ENCODE assay signal across 12 cellular contexts in the genomic region with DNA sequence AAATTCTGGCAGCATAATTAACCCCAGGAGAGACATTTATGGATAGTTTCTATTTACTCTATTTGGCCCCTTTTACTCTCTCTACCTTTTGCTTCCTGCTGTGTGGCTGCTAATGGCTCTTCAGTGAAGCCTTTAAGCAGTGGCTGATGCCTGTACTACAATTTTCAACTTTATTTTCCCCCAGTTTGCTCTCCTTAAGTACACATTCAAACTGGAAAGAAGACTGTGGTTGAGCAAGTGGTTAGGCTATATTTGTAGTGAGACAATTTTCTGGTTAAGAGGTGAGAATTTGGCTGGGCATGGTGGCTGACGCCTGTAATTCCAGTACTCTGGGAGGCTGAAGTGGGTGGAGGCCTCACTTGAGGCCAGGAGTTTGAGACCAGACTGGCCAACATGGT. TPM values are rescaled to one million over a fixed set of nuclear protein-coding genes. Genes with fewer than 3 reads are reported as not detected.
DNase-seq lines count a peak whose midpoint lies in the region; TF ChIP-seq lines count a peak whose summit lies in the region.
"Had no signal": no experiment of that assay in that cellular context is flagged by ENCODE, and none has a peak within 500 bp of the region (broad histone marks: within the 10 kb centered on the region; RNA-seq: fewer than 3 reads in every experiment).

No MANE protein-coding gene starts in this region.

- TF ChIP-seq POLR2A in thyroid gland (IDR thresholded peaks at IDR 0.05), result no peak

- DNase-seq in activated naive CD4-positive, alpha-beta T cell treated with anti-CD3 and anti-CD28 coated beads, Interleukin-2, amount 50 U/mL, for 16 hours, result no peak
- DNase-seq in NCI-H2029 (lab: John Stamatoyannopoulos, UW) (peak; percentile 42), thyroid gland (no peak), NCI-H82 (lab: John Stamatoyannopoulos, UW) (no peak), middle frontal gyrus (ENCODE audit: extremely low spot score, low spot score) (no peak), NCI-H1436 (lab: John Stamatoyannopoulos, UW) (no peak)
- DNase-seq: KG1; midbrain; NK-92 treated with Interleukin-12 subunit alpha and Interleukin-12 subunit beta, amount 100 ng/mL, for 24 hours had no signal

- no peaks in the 10 kb centered on the region for H3K27me3 Mint-ChIP-seq in activated naive CD4-positive, alpha-beta T cell treated with anti-CD3 and anti-CD28 coated beads, Interleukin-2, amount 50 U/mL, for 24 hours
- H3K27me3 Mint-ChIP-seq in dendritic cell treated with granulocyte-macrophage colony-stimulating factor and Interleukin-4, amounts not matched to agents 40 ng/mL and 50 ng/mL, for 4 days, result no peaks in the 10 kb centered on the region

- WGBS in thyroid gland, 2 donors, result 78 to 88% methylated on average over 1 of the region's 1 CpG

- no peaks in the 10 kb centered on the region for H3K27me3 ChIP-seq in thyroid gland

- peaks cover 8% of the 10 kb centered on the region for H3K36me3 Mint-ChIP-seq in activated naive CD4-positive, alpha-beta T cell treated with anti-CD3 and anti-CD28 coated beads, Interleukin-2, amount 50 U/mL, for 24 hours
- H3K36me3 Mint-ChIP-seq in dendritic cell treated with granulocyte-macrophage colony-stimulating factor and Interleukin-4, amounts not matched to agents 40 ng/mL and 50 ng/mL, for 4 days (ENCODE audit: low read depth), result peaks cover 55% of the 10 kb centered on the region

- intact Hi-C loops in dendritic cell treated with granulocyte-macrophage colony-stimulating factor and Interleukin-4, amounts not matched to agents 40 ng/mL and 50 ng/mL, for 4 days (cut with micrococcal nuclease), result loop anchor here (5.0 kb wide), 1 partner anchor 35 kb away; no protein-coding TSS in a partner anchor
- intact Hi-C loops in thyroid gland (cut with DNase I), result no loop called here

- H3K9me3 ChIP-seq in thyroid gland, result no peaks in the 10 kb centered on the region

- no peak overlapping the region for H3K4me3 ChIP-seq in thyroid gland (replicated peaks in 1 of 3)
- H3K4me3 ChIP-seq: coronary artery had no signal

- H3K4me1 Mint-ChIP-seq in activated naive CD4-positive, alpha-beta T cell treated with anti-CD3 and anti-CD28 coated beads, Interleukin-2, amount 50 U/mL, for 24 hours, result peaks cover 33% of the 10 kb centered on the region
- H3K4me1 Mint-ChIP-seq in dendritic cell treated with granulocyte-macrophage colony-stimulating factor and Interleukin-4, amounts not matched to agents 40 ng/mL and 50 ng/mL, for 4 days (ENCODE audit: low read depth), result peaks cover 15% of the 10 kb centered on the region

- H3K9me3 Mint-ChIP-seq in activated naive CD4-positive, alpha-beta T cell treated with anti-CD3 and anti-CD28 coated beads, Interleukin-2, amount 50 U/mL, for 24 hours, result no peaks in the 10 kb centered on the region
- peaks cover under 1% of the 10 kb centered on the region for H3K9me3 Mint-ChIP-seq in dendritic cell treated with granulocyte-macrophage colony-stimulating factor and Interleukin-4, amounts not matched to agents 40 ng/mL and 50 ng/mL, for 4 days

- no peak for TF ChIP-seq CTCF in thyroid gland (IDR thresholded peaks at IDR 0.05)

- H3K4me1 ChIP-seq in thyroid gland, result peaks cover 38 to 56% of the 10 kb centered on the region in 2 donors

- H3K27ac ChIP-seq in thyroid gland, result peak overlapping the region; percentile 84 to 92 (median 91)
- H3K27ac ChIP-seq: coronary artery had no signal

- no peaks in the 10 kb centered on the region for H3K36me3 ChIP-seq in thyroid gland

- H3K27ac Mint-ChIP-seq in activated naive CD4-positive, alpha-beta T cell treated with anti-CD3 and anti-CD28 coated beads, Interleukin-2, amount 50 U/mL, for 24 hours, result peak overlapping the region; percentile 87
- peak overlapping the region; percentile 20 for H3K27ac Mint-ChIP-seq in dendritic cell treated with granulocyte-macrophage colony-stimulating factor and Interleukin-4, amounts not matched to agents 40 ng/mL and 50 ng/mL, for 4 days

- H3K4me3 Mint-ChIP-seq in activated naive CD4-positive, alpha-beta T cell treated with anti-CD3 and anti-CD28 coated beads, Interleukin-2, amount 50 U/mL, for 24 hours, result peak overlapping the region; percentile 27
- H3K4me3 Mint-ChIP-seq in dendritic cell treated with granulocyte-macrophage colony-stimulating factor and Interleukin-4, amounts not matched to agents 40 ng/mL and 50 ng/mL, for 4 days, result no peak overlapping the region

RNA-seq across cellular contexts. Expression of gene RSBN1L, which starts 8.5 kb away (rescaled TPM):
- 10 to 100 TPM; 30.6 to 43.9 (median 36.9) TPM for total RNA-seq in thyroid gland
